ENCODE assay signal across 1 cellular context in the genomic region with DNA sequence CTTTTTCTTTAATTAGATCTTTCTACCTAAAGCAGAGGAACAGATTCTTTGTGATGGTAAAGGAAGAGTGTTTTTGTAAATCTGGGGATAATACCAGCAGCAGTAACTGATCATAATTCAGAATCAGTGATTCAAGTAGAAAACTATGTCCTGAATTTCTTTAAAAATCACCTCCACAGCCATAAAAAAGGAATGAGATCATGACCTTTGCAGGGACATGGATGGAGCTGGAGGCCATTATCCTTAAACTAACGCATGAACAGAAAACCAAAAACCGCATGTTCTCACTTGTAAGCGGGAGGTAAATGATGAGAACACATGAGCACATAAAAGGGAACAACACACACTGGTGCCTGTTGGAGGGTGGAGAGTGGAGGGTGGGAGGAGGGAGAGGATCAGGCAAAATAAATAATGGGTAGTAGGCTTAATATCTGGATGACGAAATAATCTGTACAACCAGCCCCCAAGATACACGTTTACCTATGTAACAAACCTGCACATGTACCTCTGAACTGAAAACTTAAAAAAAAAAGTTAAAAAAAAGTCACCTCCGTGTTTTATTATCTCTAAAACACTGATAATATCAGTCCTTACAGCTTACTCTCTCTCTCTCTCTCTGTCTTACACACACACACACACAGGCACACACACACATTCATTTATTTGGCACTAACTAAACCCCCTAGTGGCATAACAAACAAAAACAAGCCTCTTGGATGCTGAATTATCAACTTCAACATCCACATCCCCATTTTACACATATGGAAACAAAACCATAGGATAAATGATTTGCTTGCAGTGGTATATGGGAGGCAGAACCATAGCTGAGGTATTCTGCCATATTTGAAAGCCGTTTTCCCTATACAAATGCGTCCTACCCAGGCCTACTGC.
TF ChIP-seq lines count a peak whose summit lies in the region.

No MANE protein-coding gene starts in this region.

TF ChIP-seq in SK-N-SH, 30 proteins besides CTCF, POLR2A, EP300 and RAD21 (continued from another document):
- TF ChIP-seq SMC3 (IDR thresholded peaks at IDR 0.05; ENCODE audit: low read depth, low read length) (no peak), JUND (IDR thresholded peaks at IDR 0.05) (no peak), RXRA (IDR thresholded peaks at IDR 0.05; ENCODE audit: borderline replicate concordance, low read depth) (no peak), RFX5 (IDR thresholded peaks at IDR 0.05; ENCODE audit: low read length) (no peak), FOSL2 (IDR thresholded peaks at IDR 0.05; ENCODE audit: borderline replicate concordance, low read depth) (no peak)
- TF ChIP-seq, protein P1, sequence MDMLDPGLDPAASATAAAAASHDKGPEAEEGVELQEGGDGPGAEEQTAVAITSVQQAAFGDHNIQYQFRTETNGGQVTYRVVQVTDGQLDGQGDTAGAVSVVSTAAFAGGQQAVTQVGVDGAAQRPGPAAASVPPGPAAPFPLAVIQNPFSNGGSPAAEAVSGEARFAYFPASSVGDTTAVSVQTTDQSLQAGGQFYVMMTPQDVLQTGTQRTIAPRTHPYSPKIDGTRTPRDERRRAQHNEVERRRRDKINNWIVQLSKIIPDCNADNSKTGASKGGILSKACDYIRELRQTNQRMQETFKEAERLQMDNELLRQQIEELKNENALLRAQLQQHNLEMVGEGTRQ (IDR thresholded peaks at IDR 0.05; ENCODE audit: borderline replicate concordance, low read depth, low read length): no peak
TF ChIP-seq in SK-N-SH: peak in this region for 0.
